ENCODE assay signal across 1 cellular context in genomic region chr20:51985013-51985415, GRCh38.
A peak's percentile ranks its signal among the peaks of the same experiment; 100 is the strongest.
TF ChIP-seq lines count a peak whose summit lies in the region.

No MANE protein-coding gene starts in this region.

TF ChIP-seq in HepG2, 621 proteins besides CTCF, POLR2A, EP300 and RAD21 (continued from another document):
- no peak for TF ChIP-seq ZNF687 (CRISPR knock-in tag; IDR thresholded peaks at IDR 0.05)
- 0 out of 2 replicates have a peak, but pooled peaks have one; percentile 21 for TF ChIP-seq MAFF (IDR thresholded peaks at IDR 0.05; ENCODE audit: low read depth, low read length)
- TF ChIP-seq GLI4 (CRISPR knock-in tag; IDR thresholded peaks at IDR 0.05; ENCODE audit: borderline replicate concordance) = no peak
- TF ChIP-seq ZBTB8A (CRISPR knock-in tag; IDR thresholded peaks at IDR 0.05; ENCODE audit: borderline replicate concordance, low read depth) = no peak
- TF ChIP-seq NRL (CRISPR knock-in tag; IDR thresholded peaks at IDR 0.05; ENCODE audit: borderline replicate concordance) = no peak
- TF ChIP-seq REST (IDR thresholded peaks at IDR 0.05; ENCODE audit: borderline replicate concordance in 1 of 2, low read depth in 1 of 2, low read length in 2 of 2) = no peak
- TF ChIP-seq MED1 (CRISPR knock-in tag; IDR thresholded peaks at IDR 0.05) = peak; percentile 57; the same call in 1 of the 2 replicates
- TF ChIP-seq ZBTB2 (CRISPR knock-in tag; IDR thresholded peaks at IDR 0.05; ENCODE audit: low read depth) = no peak
- TF ChIP-seq KLF12 (CRISPR knock-in tag; IDR thresholded peaks at IDR 0.05; ENCODE audit: borderline replicate concordance) = no peak
- peak; percentile 97 for TF ChIP-seq CEBPB (IDR thresholded peaks at IDR 0.05; ENCODE audit: borderline replicate concordance, low read depth, low read length)
- TF ChIP-seq XRCC5 (optimal IDR thresholded peaks at IDR 0.05; ENCODE audit: low read length) = no peak
- TF ChIP-seq MATR3 (CRISPR knock-in tag; IDR thresholded peaks at IDR 0.05) = no peak
- TF ChIP-seq NPAS2 (CRISPR knock-in tag; IDR thresholded peaks at IDR 0.05; ENCODE audit: borderline replicate concordance) = no peak
- TF ChIP-seq ZNF276 (CRISPR knock-in tag; IDR thresholded peaks at IDR 0.05; ENCODE audit: low read depth) = no peak
- peak; percentile 75 for TF ChIP-seq ARID3A (IDR thresholded peaks at IDR 0.05; ENCODE audit: low read depth, low read length)
- no peak for TF ChIP-seq STAT5B (CRISPR knock-in tag; IDR thresholded peaks at IDR 0.05)
- TF ChIP-seq ISX (CRISPR knock-in tag; conservative IDR thresholded peaks at IDR 0.05) = 0 out of 2 replicates have a peak, but pooled peaks have one; percentile 52
- TF ChIP-seq MAFK (conservative IDR thresholded peaks at IDR 0.05 in 1 of 2, IDR thresholded peaks at IDR 0.05 in 1 of 2; ENCODE audit: low read length in 2 of 2) = 0 out of 4 replicates have a peak, but pooled peaks of 1 of the 2 experiments have one; percentile 5
- no peak for TF ChIP-seq FOXJ3 (CRISPR knock-in tag; IDR thresholded peaks at IDR 0.05; ENCODE audit: borderline replicate concordance)
- TF ChIP-seq NCOA5 (CRISPR knock-in tag; IDR thresholded peaks at IDR 0.05) = no peak
- TF ChIP-seq ZNF549 (CRISPR knock-in tag; IDR thresholded peaks at IDR 0.05) = no peak
- no peak for TF ChIP-seq ZNF367 (CRISPR knock-in tag; IDR thresholded peaks at IDR 0.05; ENCODE audit: borderline replicate concordance)
- no peak for TF ChIP-seq ZNF350 (CRISPR knock-in tag; IDR thresholded peaks at IDR 0.05; ENCODE audit: borderline replicate concordance, low read depth)
- TF ChIP-seq NR0B2 (CRISPR knock-in tag; IDR thresholded peaks at IDR 0.05) = no peak
- 0 out of 2 replicates have a peak, but pooled peaks have one; percentile 15 for TF ChIP-seq ELF1 (CRISPR knock-in tag; IDR thresholded peaks at IDR 0.05)
- TF ChIP-seq ZNF878 (CRISPR knock-in tag; IDR thresholded peaks at IDR 0.05) = no peak
- no peak for TF ChIP-seq MBNL3 (CRISPR knock-in tag; conservative IDR thresholded peaks at IDR 0.05)
- peak; percentile 87 for TF ChIP-seq ATF7 (IDR thresholded peaks at IDR 0.05)
- TF ChIP-seq ATF7 (CRISPR knock-in tag; IDR thresholded peaks at IDR 0.05) = no peak
- no peak for TF ChIP-seq PBX3 (CRISPR knock-in tag; IDR thresholded peaks at IDR 0.05; ENCODE audit: borderline replicate concordance)
- no peak for TF ChIP-seq ZNF556 (CRISPR knock-in tag; IDR thresholded peaks at IDR 0.05; ENCODE audit: borderline replicate concordance)
- TF ChIP-seq SYNCRIP (IDR thresholded peaks at IDR 0.05; ENCODE audit: insufficient read depth, low read depth, low read length) = no peak
- peak; percentile 96 for TF ChIP-seq CEBPG (CRISPR knock-in tag; IDR thresholded peaks at IDR 0.05)
- no peak for TF ChIP-seq U2AF2 (IDR thresholded peaks at IDR 0.05; ENCODE audit: low read depth, low read length)
- TF ChIP-seq SRF (IDR thresholded peaks at IDR 0.05; ENCODE audit: low read depth, low read length) = no peak
- no peak for TF ChIP-seq RCOR2 (CRISPR knock-in tag; IDR thresholded peaks at IDR 0.05)
- peak; percentile 28; the same call in 1 of the 2 replicates for TF ChIP-seq ZBTB25 (CRISPR knock-in tag; IDR thresholded peaks at IDR 0.05)
- TF ChIP-seq PHF5A (CRISPR knock-in tag; IDR thresholded peaks at IDR 0.05; ENCODE audit: low read depth, unreplicated experiment) = no peak
- TF ChIP-seq ZNF441 (CRISPR knock-in tag; IDR thresholded peaks at IDR 0.05; ENCODE audit: borderline replicate concordance) = no peak
- no peak for TF ChIP-seq ZNF713 (CRISPR knock-in tag; IDR thresholded peaks at IDR 0.05)
- no peak for TF ChIP-seq MXD4 (CRISPR knock-in tag; IDR thresholded peaks at IDR 0.05)
TF ChIP-seq in HepG2: peak in this region for 27.
